ENCODE assay signal across 1 cellular context in genomic region chr7:139133335-139134139, GRCh38.
TF ChIP-seq lines count a peak whose summit lies in the region.

No MANE protein-coding gene starts in this region.

TF ChIP-seq in GM23338, 12 proteins besides CTCF, POLR2A, EP300 and RAD21 (continued from another document):
- no peak for TF ChIP-seq REST (IDR thresholded peaks at IDR 0.05; ENCODE audit: unreplicated experiment)
